In the genomic region with DNA sequence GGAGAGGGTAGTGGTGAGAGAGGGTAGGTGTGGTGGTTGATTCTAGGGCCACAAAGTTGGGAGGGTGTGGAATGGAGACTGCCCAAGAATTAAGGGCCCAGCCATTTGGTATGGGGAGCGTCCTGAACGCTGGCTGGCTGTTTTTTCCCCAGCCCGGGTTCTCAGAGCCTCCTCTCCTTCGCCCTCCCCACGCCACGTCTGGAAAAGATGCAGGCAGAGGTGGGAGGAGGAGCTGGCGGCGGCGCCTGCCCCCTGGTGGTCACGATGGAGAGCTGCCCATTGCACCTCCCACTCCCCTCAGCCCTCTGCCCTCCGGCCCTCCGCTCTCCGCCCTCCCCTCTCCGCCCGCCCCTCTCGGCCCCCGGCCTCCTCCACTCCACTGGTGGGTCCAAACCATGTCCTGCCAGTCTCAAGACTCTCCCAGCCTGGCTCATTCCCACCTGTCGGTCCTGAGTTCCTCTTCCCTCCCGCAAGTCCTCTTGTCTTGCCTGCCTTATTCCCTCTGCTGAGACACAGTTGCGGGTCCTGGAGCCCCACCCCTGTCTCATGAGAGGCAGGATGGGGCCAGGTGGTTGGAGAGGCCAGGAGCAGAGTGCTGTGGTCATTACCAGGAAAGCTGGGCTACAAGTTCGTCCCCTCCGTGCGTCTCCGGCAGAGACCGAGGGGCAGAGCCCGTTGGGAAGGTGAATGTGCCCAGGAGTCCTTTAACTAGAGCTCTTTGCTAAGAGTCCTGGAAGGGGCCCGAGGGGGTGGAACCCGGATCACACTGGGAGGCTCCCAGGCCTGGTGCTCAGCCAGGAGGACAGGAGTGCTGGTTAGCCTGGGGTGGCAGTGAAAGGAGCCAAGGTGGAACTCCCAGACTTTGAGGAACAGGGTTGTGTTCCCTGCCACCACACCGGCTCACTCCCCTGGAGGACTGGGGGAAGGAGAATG, we compare ENCODE assay signal across 8 cellular contexts. TPM values are rescaled to one million over a fixed set of nuclear protein-coding genes. Genes with fewer than 3 reads are reported as not detected.
A peak's percentile ranks its signal among the peaks of the same experiment; 100 is the strongest.
DNase-seq lines count a peak whose midpoint lies in the region; ATAC-seq and TF ChIP-seq lines count a peak whose summit lies in the region.

No MANE protein-coding gene starts in this region.

- no peak overlapping the region for H3K27ac ChIP-seq in KMS-11
- peak overlapping the region; percentile 13 to 79 (median 68) for H3K27ac ChIP-seq in stomach

- H3K4me2 ChIP-seq in KMS-11, result peak overlapping the region; percentile 59; the same call in 1 of the 2 replicates

- no peak for TF ChIP-seq POLR2A in stomach (IDR thresholded peaks at IDR 0.05)

- TF ChIP-seq CTCF in KMS-11 (conservative IDR thresholded peaks at IDR 0.05; ENCODE audit: low read depth, low read length) (peak; percentile 86), fibroblast of villous mesenchyme (IDR thresholded peaks at IDR 0.05; ENCODE audit: insufficient read depth, low read depth, low read length) (peak; percentile 84), nephron progenitor cell (IDR thresholded peaks at IDR 0.05) (peak; percentile 91), stomach (IDR thresholded peaks at IDR 0.05) (peak in 6 of 7 experiments; percentile 33 to 94 (median 86))

- no peaks in the 10 kb centered on the region for H3K9me3 ChIP-seq in stomach

- H3K27ac Mint-ChIP-seq in nephron progenitor cell, result peak overlapping the region; percentile 45

- intact Hi-C loops in stomach (cut with DNase I; ENCODE audit: low total_unique reads), result loop anchor here (5.0 kb wide), 3 partner anchors 52 to 267 kb away; partner anchors contain the start of gene SNRPE

- H3K27me3 ChIP-seq in KMS-11 (ENCODE audit: insufficient read depth, low read depth) (no peaks in the 10 kb centered on the region), stomach (no peaks in the 10 kb centered on the region)

- H2AFZ ChIP-seq in KMS-11 (ENCODE audit: low read depth), result peak overlapping the region; percentile 95

- peak overlapping the region; percentile 30 for H3K4me3 Mint-ChIP-seq in nephron progenitor cell

- H3K4me1 ChIP-seq in KMS-11 (ENCODE audit: low read depth, poor library complexity, severe bottlenecking) (peaks cover 3% of the 10 kb centered on the region), stomach (peaks cover 21 to 57% (median 39%) of the 10 kb centered on the region in 4 donors)

- no peaks in the 10 kb centered on the region for H4K20me1 ChIP-seq in KMS-11 (ENCODE audit: insufficient read depth)

- H3K36me3 ChIP-seq in KMS-11 (ENCODE audit: insufficient read depth) (no peaks in the 10 kb centered on the region), stomach (peaks cover 12 to 29% (median 28%) of the 10 kb centered on the region in 4 donors)

- DNase-seq in ELF-1 (ENCODE audit: low read depth, low spot score), result peak; percentile 88
- peak; percentile 52 for DNase-seq in RKO (ENCODE audit: low spot score)
- DNase-seq in activated effector memory CD4-positive, alpha-beta T cell treated with Interleukin-2 at 50 U/mL for 16 hours, result peak; percentile 44
- DNase-seq in fibroblast of villous mesenchyme (ENCODE audit: low read depth), result peak; percentile 68
- DNase-seq in nephron progenitor cell, result peak; percentile 83
- peak; percentile 78 for DNase-seq in stomach

- 7 to 22% (median 13%) methylated on average over 25 to 29 of the region's 29 CpGs for WGBS in stomach, 5 donors

- no peaks in the 10 kb centered on the region for H3K79me2 ChIP-seq in KMS-11 (ENCODE audit: insufficient read depth, low read depth)

- no peak for TF ChIP-seq EP300 in stomach (IDR thresholded peaks at IDR 0.05)

- peaks cover 43% of the 10 kb centered on the region for H3K4me1 Mint-ChIP-seq in nephron progenitor cell

- no peaks in the 10 kb centered on the region for H3K9me3 Mint-ChIP-seq in nephron progenitor cell

- peaks cover 17% of the 10 kb centered on the region for H3K36me3 Mint-ChIP-seq in nephron progenitor cell (ENCODE audit: low read depth)

- H3K9ac ChIP-seq in KMS-11, result no peak overlapping the region; the same call in 1 of the 2 replicates

- H3K4me3 ChIP-seq in KMS-11 (IDR thresholded peaks at IDR 0.05; ENCODE audit: insufficient read depth, low read depth, low read length) (no peak overlapping the region), fibroblast of villous mesenchyme (ENCODE audit: low read depth, low read length) (no peak overlapping the region), stomach (peak overlapping the region; percentile 31 to 34 (median 34))

- no peak for ATAC-seq in GM19328 (IDR thresholded peaks at IDR 0.05; ENCODE audit: unreplicated experiment)

- H3K27me3 Mint-ChIP-seq in nephron progenitor cell (ENCODE audit: low read depth, poor library complexity), result no peaks in the 10 kb centered on the region

RNA-seq across cellular contexts. Expression of gene ETNK2, which starts 22.6 kb away (rescaled TPM):
- total RNA-seq in fibroblast of villous mesenchyme, result 12.2 and 15.5 TPM in 2 replicates
- 10 to 100 TPM in 1 of 5 donors, 1 to 10 TPM in 3, under 1 TPM in 1; 0.45 to 12.2 (median 6.6) TPM for total RNA-seq in stomach
- polyA plus RNA-seq in stomach, result 1 to 10 TPM; 3.8 to 8.1 (median 7.8) TPM

RNA-seq across cellular contexts. Expression of gene REN, which starts 36.9 kb away (rescaled TPM):
- total RNA-seq in fibroblast of villous mesenchyme (4.3 and 8.7 TPM in 2 replicates), stomach (not detected)
- polyA plus RNA-seq in stomach, result under 1 TPM in 1 of 3 donors, not detected in 2; 0.08 TPM

RNA-seq across cellular contexts. Expression of gene SOX13, which starts 56.3 kb away (rescaled TPM):
- total RNA-seq in fibroblast of villous mesenchyme (11.6 and 14.7 TPM in 2 replicates), stomach (10 to 100 TPM; 10.5 to 42.6 (median 11.9) TPM)
- polyA plus RNA-seq in stomach, result 1 to 10 TPM; 4.1 to 7.3 (median 7.2) TPM

Comparison
In these comparisons a context has a peak if more than half of its experiments do, and no peak if none do; other contexts are left out.
1. H3K4me3 ChIP-seq: peak in stomach (4 of 4); none in KMS-11 (single experiment) and fibroblast of villous mesenchyme (single experiment).
2. Peak in every context shown above with its lines, with median percentiles within 50 percentile points of each other: DNase-seq and CTCF ChIP-seq.